ENCODE assay signal across 1 cellular context in the genomic region with DNA sequence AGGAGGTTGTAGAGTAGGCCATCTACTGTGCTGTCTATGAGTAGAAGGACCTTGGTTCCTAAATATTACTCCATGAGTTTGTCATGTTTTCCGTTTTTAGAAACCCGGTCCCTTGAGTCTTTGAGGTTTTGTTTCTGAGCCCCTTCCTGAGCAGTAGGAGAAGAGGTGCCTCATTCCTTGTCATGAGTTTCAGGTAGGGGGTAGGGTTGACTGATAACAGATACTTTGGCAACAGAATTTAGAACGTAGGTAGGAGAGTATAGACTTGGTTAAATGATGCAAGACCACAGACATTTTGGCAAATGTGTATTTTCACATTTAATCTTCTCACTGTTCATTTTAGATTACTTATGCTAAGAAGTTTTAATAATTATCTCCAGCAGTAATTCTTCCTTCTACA.
TF ChIP-seq lines count a peak whose summit lies in the region.

No MANE protein-coding gene starts in this region.

TF ChIP-seq in IMR-90, 13 proteins besides CTCF, POLR2A, EP300 and RAD21:
- TF ChIP-seq MAZ (IDR thresholded peaks at IDR 0.05; ENCODE audit: borderline replicate concordance, low read depth, low read length) (no peak), RCOR1 (IDR thresholded peaks at IDR 0.05; ENCODE audit: insufficient replicate concordance, low read length) (no peak)
